1 cellular context compared by ENCODE assay signal in genomic region chr13:93847162-93847561, GRCh38.
TF ChIP-seq lines count a peak whose summit lies in the region.

No MANE protein-coding gene starts in this region.

TF ChIP-seq in IMR-90, 13 proteins besides CTCF, POLR2A, EP300 and RAD21 (continued from another document):
- no peak for TF ChIP-seq ELK1 (IDR thresholded peaks at IDR 0.05; ENCODE audit: borderline replicate concordance, low read depth, low read length)
- peak; percentile 95 for TF ChIP-seq BHLHE40 (IDR thresholded peaks at IDR 0.05; ENCODE audit: low read depth, low read length)
- peak; percentile 26 for TF ChIP-seq RCOR1 (IDR thresholded peaks at IDR 0.05; ENCODE audit: insufficient replicate concordance, low read length)
- TF ChIP-seq CHD1 (IDR thresholded peaks at IDR 0.05; ENCODE audit: low read depth, low read length): no peak
- peak; percentile 21; the same call in 1 of the 2 replicates for TF ChIP-seq MAFK (IDR thresholded peaks at IDR 0.05; ENCODE audit: low read depth, low read length)
- TF ChIP-seq NFE2L2 (IDR thresholded peaks at IDR 0.05; ENCODE audit: low read depth, low read length): no peak
